Comparison of ENCODE assay signal across 17 cellular contexts in genomic region chr21:29677326-29677725, GRCh38.
A peak's percentile ranks its signal among the peaks of the same experiment; 100 is the strongest.
DNase-seq lines count a peak whose midpoint lies in the region; ATAC-seq, FAIRE-seq and TF ChIP-seq lines count a peak whose summit lies in the region.
"Had no signal": no experiment of that assay in that cellular context is flagged by ENCODE, and none has a peak within 500 bp of the region (broad histone marks: within the 10 kb centered on the region; RNA-seq: fewer than 3 reads in every experiment).

No MANE protein-coding gene starts in this region.

- no peak for FAIRE-seq in GM12891 (lab: Jason Lieb, UNC)

- DNase-seq in GM12891 (ENCODE audit: insufficient read length, low spot score) = no peak
- DNase-seq in NCI-H526 treated with DMSO at 0.1 percent for 48 hours (lab: John Stamatoyannopoulos, UW) = peak; percentile 77
- no peak for DNase-seq in cardiac septum (ENCODE audit: low spot score)
- no peak for DNase-seq in activated naive CD4-positive, alpha-beta T cell treated with anti-CD3 and anti-CD28 coated beads, Interleukin-2, amount 50 U/mL, for 16 hours
- DNase-seq in mucosa of gallbladder (ENCODE audit: low spot score) = no peak
- DNase-seq: 8988T; CD8-positive, alpha-beta memory T cell; DND-41; H9; IMR-90; NCI-H1436; NCI-H2081; NCI-H748 treated with DMSO at 0.1 percent for 48 hours; T-helper 9 cell had no signal

- TF ChIP-seq POLR2A in GM12891 (IDR thresholded peaks at IDR 0.05; ENCODE audit: low read depth, low read length) = no peak

- ATAC-seq in GM19397 (IDR thresholded peaks at IDR 0.05; ENCODE audit: unreplicated experiment) (peak; percentile 50), HG03159 (IDR thresholded peaks at IDR 0.05; ENCODE audit: unreplicated experiment) (peak; percentile 66), GM21717 (IDR thresholded peaks at IDR 0.05; ENCODE audit: unreplicated experiment) (no peak)

- intact Hi-C loops in cardiac septum (cut with DNase I) = no loop called here

TF ChIP-seq in GM12891, 5 proteins besides CTCF, POLR2A, EP300 and RAD21:
- TF ChIP-seq POLR2AphosphoS5 (IDR thresholded peaks at IDR 0.05; ENCODE audit: low read depth, low read length) = no peak
- peak; percentile 31; the same call in 1 of the 2 replicates for TF ChIP-seq POU2F2 (IDR thresholded peaks at IDR 0.05; ENCODE audit: low read depth, low read length)
- TF ChIP-seq TAF1 (IDR thresholded peaks at IDR 0.05; ENCODE audit: low read depth, low read length) = no peak
